In genomic region chr9:128372784-128373183, GRCh38 we compare ENCODE assay signal across 2 cellular contexts.
TF ChIP-seq lines count a peak whose summit lies in the region.

No MANE protein-coding gene starts in this region.

TF ChIP-seq in IMR-90, 13 proteins besides CTCF, POLR2A, EP300 and RAD21:
- TF ChIP-seq BHLHE40 (IDR thresholded peaks at IDR 0.05; ENCODE audit: low read depth, low read length): peak; percentile 83
- peak; percentile 79 for TF ChIP-seq USF2 (IDR thresholded peaks at IDR 0.05; ENCODE audit: low read depth, low read length)
- no peak for TF ChIP-seq MAZ (IDR thresholded peaks at IDR 0.05; ENCODE audit: borderline replicate concordance, low read depth, low read length)
- TF ChIP-seq FOS (IDR thresholded peaks at IDR 0.05; ENCODE audit: low read depth, low read length): peak; percentile 57; the same call in 1 of the 2 replicates
- no peak for TF ChIP-seq NFE2L2 (IDR thresholded peaks at IDR 0.05; ENCODE audit: low read depth, low read length)

TF ChIP-seq in K562, 482 proteins besides CTCF, POLR2A, EP300 and RAD21:
- TF ChIP-seq USF1 (CRISPR knock-in tag; IDR thresholded peaks at IDR 0.05) (0 out of 2 replicates have a peak, but pooled peaks have one; percentile 15), WHSC1 (IDR thresholded peaks at IDR 0.05; ENCODE audit: low read length) (no peak), JUND (IDR thresholded peaks at IDR 0.05; ENCODE audit: borderline replicate concordance, low read depth, low read length) (0 out of 2 replicates have a peak, but pooled peaks have one; percentile 33), JUND (tag; IDR thresholded peaks at IDR 0.05; ENCODE audit: borderline replicate concordance, low read depth, low read length) (no peak), FOSL1 (tag; conservative IDR thresholded peaks at IDR 0.05) (peak; percentile 71), ZNF354B (CRISPR knock-in tag; IDR thresholded peaks at IDR 0.05) (no peak), ZNF384 (IDR thresholded peaks at IDR 0.05; ENCODE audit: low read depth, low read length) (peak; percentile 57; the same call in 1 of the 2 replicates), ZBED1 (IDR thresholded peaks at IDR 0.05) (no peak)
